12 cellular contexts compared by ENCODE assay signal in genomic region chr17:50871369-50871768, GRCh38. TPM values are rescaled to one million over a fixed set of nuclear protein-coding genes. Genes with fewer than 3 reads are reported as not detected.
DNase-seq lines count a peak whose midpoint lies in the region; ATAC-seq and TF ChIP-seq lines count a peak whose summit lies in the region.
"Had no signal": no experiment of that assay in that cellular context is flagged by ENCODE, and none has a peak within 500 bp of the region (broad histone marks: within the 10 kb centered on the region; RNA-seq: fewer than 3 reads in every experiment).

No MANE protein-coding gene starts in this region.

- peak overlapping the region; percentile 88 for H3K27ac Mint-ChIP-seq in activated CD4-positive, alpha-beta T cell treated with anti-CD3 and anti-CD28 coated beads, Interleukin-2, amount 10 ng/mL, durations not matched to agents 7 days and 5 days
- H3K27ac Mint-ChIP-seq: dendritic cell treated with granulocyte-macrophage colony-stimulating factor and Interleukin-4, amounts not matched to agents 40 ng/mL and 50 ng/mL, for 4 days had no signal

- in situ Hi-C loops in gastrocnemius medialis (cut with MboI; ENCODE audit: low sequenced_read_pairs in 4 of 4): loop anchor here in 2 of 4 donors (25.0 kb wide), 1 partner anchor 291 kb away; the partner anchor contains the start of genes NME1 (in 2 of the 2) and NME2 (in 2 of the 2)

- H3K4me1 ChIP-seq in gastrocnemius medialis: peaks cover 30 to 32% of the 10 kb centered on the region in 2 donors

- DNase-seq in activated CD4-positive, alpha-beta T cell treated with anti-CD3 and anti-CD28 coated beads, Interleukin-2, amount 10 ng/mL, durations not matched to agents 7 days and 5 days: peak; percentile 80
- no peak for DNase-seq in activated CD4-positive, alpha-beta T cell treated with anti-CD3 and anti-CD28 coated beads, Interleukin-2, amount 50 U/mL, for 1 hour
- peak; percentile 14 for DNase-seq in NK-92 treated with Interleukin-12 subunit alpha and Interleukin-12 subunit beta, amount 100 ng/mL, for 24 hours (lab: John Stamatoyannopoulos, UW)
- peak; percentile 70 for DNase-seq in activated effector memory CD4-positive, alpha-beta T cell treated with anti-CD3 and anti-CD28 coated beads, Interleukin-2, amount 50 U/mL, for 16 hours
- DNase-seq in gastrocnemius medialis: no peak
- DNase-seq in KG1 (lab: John Stamatoyannopoulos, UW): no peak
- DNase-seq: left colon, NCI-H1048 had no signal

- H3K4me3 ChIP-seq in gastrocnemius medialis: no peak overlapping the region

- ATAC-seq in gastrocnemius medialis (no peak), GM18505 (IDR thresholded peaks at IDR 0.05; ENCODE audit: unreplicated experiment) (no peak), HG03097 (IDR thresholded peaks at IDR 0.05; ENCODE audit: low FRiP score, unreplicated experiment) (no peak)
- ATAC-seq: left colon had no signal

- POLR2A ChIA-PET in activated CD4-positive, alpha-beta T cell treated with anti-CD3 and anti-CD28 coated beads, Interleukin-2, amount 10 ng/mL, durations not matched to agents 7 days and 5 days (lab: Charles Lee): no interaction called here

- intact Hi-C loops in gastrocnemius medialis (cut with DNase I; ENCODE audit: low total_unique reads): no loop called here

- no peaks in the 10 kb centered on the region for H3K27me3 ChIP-seq in gastrocnemius medialis

- CTCF ChIA-PET in activated CD4-positive, alpha-beta T cell treated with anti-CD3 and anti-CD28 coated beads, Interleukin-2, amount 10 ng/mL, durations not matched to agents 7 days and 5 days (lab: Charles Lee): interaction anchor here (1.3 kb wide), 1 partner anchor 56 kb away, joined by 4 read pairs; no protein-coding TSS in a partner anchor

- no peaks in the 10 kb centered on the region for H3K9me3 ChIP-seq in gastrocnemius medialis

- H3K4me3 Mint-ChIP-seq in activated CD4-positive, alpha-beta T cell treated with anti-CD3 and anti-CD28 coated beads, Interleukin-2, amount 10 ng/mL, durations not matched to agents 7 days and 5 days: peak overlapping the region; percentile 71
- H3K4me3 Mint-ChIP-seq: dendritic cell treated with granulocyte-macrophage colony-stimulating factor and Interleukin-4, amounts not matched to agents 40 ng/mL and 50 ng/mL, for 4 days had no signal

- peaks cover 15% of the 10 kb centered on the region for H3K27me3 Mint-ChIP-seq in activated CD4-positive, alpha-beta T cell treated with anti-CD3 and anti-CD28 coated beads, Interleukin-2, amount 10 ng/mL, durations not matched to agents 7 days and 5 days
- H3K27me3 Mint-ChIP-seq: dendritic cell treated with granulocyte-macrophage colony-stimulating factor and Interleukin-4, amounts not matched to agents 40 ng/mL and 50 ng/mL, for 4 days had no signal

- TF ChIP-seq POLR2A in gastrocnemius medialis (IDR thresholded peaks at IDR 0.05) (no peak), GM18505 (IDR thresholded peaks at IDR 0.05; ENCODE audit: borderline replicate concordance, extremely low read depth, insufficient read depth, insufficient read length) (no peak)

- no peaks in the 10 kb centered on the region for H3K9me3 Mint-ChIP-seq in activated CD4-positive, alpha-beta T cell treated with anti-CD3 and anti-CD28 coated beads, Interleukin-2, amount 10 ng/mL, durations not matched to agents 7 days and 5 days
- H3K9me3 Mint-ChIP-seq: dendritic cell treated with granulocyte-macrophage colony-stimulating factor and Interleukin-4, amounts not matched to agents 40 ng/mL and 50 ng/mL, for 4 days had no signal

- peaks cover 51% of the 10 kb centered on the region for H3K4me1 Mint-ChIP-seq in activated CD4-positive, alpha-beta T cell treated with anti-CD3 and anti-CD28 coated beads, Interleukin-2, amount 10 ng/mL, durations not matched to agents 7 days and 5 days

- no peaks in the 10 kb centered on the region for H3K36me3 ChIP-seq in gastrocnemius medialis

- no peak for TF ChIP-seq CTCF in gastrocnemius medialis (IDR thresholded peaks at IDR 0.05 in 4 of 5, conservative IDR thresholded peaks at IDR 0.05 in 1 of 5)

- peaks cover 2% of the 10 kb centered on the region for H3K36me3 Mint-ChIP-seq in activated CD4-positive, alpha-beta T cell treated with anti-CD3 and anti-CD28 coated beads, Interleukin-2, amount 10 ng/mL, durations not matched to agents 7 days and 5 days (ENCODE audit: low read depth)

- peak overlapping the region; percentile 56 to 80 (median 78) for H3K27ac ChIP-seq in gastrocnemius medialis

RNA-seq across cellular contexts. Expression of gene TOB1, which starts 5.2 kb away (rescaled TPM):
- total RNA-seq in activated CD4-positive, alpha-beta T cell treated with anti-CD3 and anti-CD28 coated beads, Interleukin-2, amount 10 ng/mL, durations not matched to agents 7 days and 5 days: 10 to 100 TPM; 81.8 to 99.0 TPM
- 10 to 100 TPM; 13.6 to 53.5 (median 28.2) TPM for total RNA-seq in gastrocnemius medialis

RNA-seq across cellular contexts. Expression of gene WFIKKN2, which starts 36.0 kb away (rescaled TPM):
- not detected for total RNA-seq in activated CD4-positive, alpha-beta T cell treated with anti-CD3 and anti-CD28 coated beads, Interleukin-2, amount 10 ng/mL, durations not matched to agents 7 days and 5 days
- under 1 TPM in 3 of 4 donors, not detected in 1; 0.09 to 0.22 (median 0.20) TPM for total RNA-seq in gastrocnemius medialis
- total RNA-seq: Daoy had no signal

Comparison
In these comparisons a context has a peak if more than half of its experiments do, and no peak if none do; other contexts are left out.
1. DNase-seq: peak in activated CD4-positive, alpha-beta T cell treated with anti-CD3 and anti-CD28 coated beads, Interleukin-2, amount 10 ng/mL, durations not matched to agents 7 days and 5 days (single experiment), NK-92 treated with Interleukin-12 subunit alpha and Interleukin-12 subunit beta, amount 100 ng/mL, for 24 hours (single experiment) and activated effector memory CD4-positive, alpha-beta T cell treated with anti-CD3 and anti-CD28 coated beads, Interleukin-2, amount 50 U/mL, for 16 hours (single experiment); none in activated CD4-positive, alpha-beta T cell treated with anti-CD3 and anti-CD28 coated beads, Interleukin-2, amount 50 U/mL, for 1 hour (single experiment), gastrocnemius medialis (0 of 2) and KG1 (single experiment).